Comparison of ENCODE assay signal across 30 cellular contexts in the genomic region with DNA sequence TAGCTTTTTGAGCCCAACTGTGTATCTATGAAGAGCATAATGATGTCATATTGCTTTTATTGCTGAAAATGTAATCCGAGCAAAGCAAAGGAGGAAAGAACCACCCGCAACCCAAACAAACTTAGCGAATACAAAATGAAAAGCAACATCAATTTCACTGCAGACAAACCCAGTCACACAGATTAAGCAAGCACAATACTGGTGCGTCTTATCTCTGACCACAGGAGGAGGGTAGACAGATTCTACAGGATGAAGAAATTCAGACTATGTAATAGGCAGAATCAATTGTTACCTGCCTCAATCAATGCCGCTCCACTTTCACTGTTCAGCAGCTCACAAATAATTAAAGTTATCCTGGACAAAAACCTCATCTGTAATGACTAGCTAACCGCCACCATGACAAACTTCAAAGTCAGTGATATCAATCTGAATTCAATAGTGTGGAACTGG.
"Had no signal": no experiment of that assay in that cellular context is flagged by ENCODE, and none has a peak within 500 bp of the region (broad histone marks: within the 10 kb centered on the region; RNA-seq: fewer than 3 reads in every experiment).

No MANE protein-coding gene starts in this region.

- H3K4me1 Mint-ChIP-seq: activated CD4-positive, alpha-beta T cell treated with anti-CD3 and anti-CD28 coated beads for 36 hours; activated CD8-positive, alpha-beta memory T cell treated with anti-CD3 and anti-CD28 coated beads, Interleukin-2, amount 10 ng/mL, durations not matched to agents 7 days and 5 days; stimulated activated memory B cell treated with anti-CD40 and anti-IgM and Interleukin-4, amounts not matched to agents 10 μg/mL and 1 μg/mL and 100 μg/mL, for 72 hours; stimulated activated naive CD8-positive, alpha-beta T cell treated with anti-CD3 and anti-CD28 coated beads, Interleukin-15, amount 100 ng/mL, for 72 hours had no signal

- H3K36me3 Mint-ChIP-seq: activated naive CD4-positive, alpha-beta T cell treated with anti-CD3 and anti-CD28 coated beads, Interleukin-2, amount 50 U/mL, for 72 hours had no signal

- H3K79me2 ChIP-seq: hepatocyte had no signal

- H3K9me3 Mint-ChIP-seq: activated naive CD4-positive, alpha-beta T cell treated with anti-CD3 and anti-CD28 coated beads, Interleukin-2, amount 50 U/mL, for 72 hours; natural killer cell treated with Interleukin-12 subunit alpha and Interleukin-12 subunit beta and Interleukin-15 and Interleukin-18, amount 100 ng/mL, for 72 hours; stimulated activated memory B cell treated with anti-CD40 and anti-IgM and Interleukin-4, amounts not matched to agents 10 μg/mL and 1 μg/mL and 100 μg/mL, for 72 hours; stimulated activated naive CD8-positive, alpha-beta T cell treated with anti-CD3 and anti-CD28 coated beads, Interleukin-15, amount 100 ng/mL, for 72 hours had no signal

- H2AFZ ChIP-seq: hepatocyte had no signal

- FAIRE-seq: keratinocyte had no signal

- H3K4me3 Mint-ChIP-seq: activated CD4-positive, alpha-beta T cell treated with anti-CD3 and anti-CD28 coated beads for 36 hours; activated CD8-positive, alpha-beta memory T cell treated with anti-CD3 and anti-CD28 coated beads, Interleukin-2, amount 10 ng/mL, durations not matched to agents 7 days and 5 days; activated CD8-positive, alpha-beta T cell treated with anti-CD3 and anti-CD28 coated beads, Interleukin-2, amount 10 ng/mL, durations not matched to agents 7 days and 5 days; natural killer cell treated with Interleukin-12 subunit alpha and Interleukin-12 subunit beta and Interleukin-15 and Interleukin-18, amount 100 ng/mL, for 72 hours; stimulated activated memory B cell treated with anti-CD40 and anti-IgM and Interleukin-4, amounts not matched to agents 10 μg/mL and 1 μg/mL and 100 μg/mL, for 72 hours; stimulated activated naive CD8-positive, alpha-beta T cell treated with anti-CD3 and anti-CD28 coated beads, Interleukin-15, amount 100 ng/mL, for 72 hours had no signal

- DNase-seq: activated CD4-positive, alpha-beta T cell treated with anti-CD3 and anti-CD28 coated beads for 36 hours; activated CD4-positive, CD25-positive, alpha-beta regulatory T cell; activated CD8-positive, alpha-beta memory T cell treated with anti-CD3 and anti-CD28 coated beads, Interleukin-2, amount 10 ng/mL, durations not matched to agents 7 days and 5 days; activated CD8-positive, alpha-beta T cell treated with anti-CD3 and anti-CD28 coated beads, Interleukin-2, amount 10 ng/mL, durations not matched to agents 7 days and 5 days; activated naive CD4-positive, alpha-beta T cell; activated T-cell treated with anti-CD3 and anti-CD28 coated beads, Interleukin-2, amount 50 U/mL, for 48 hours; anterior cingulate cortex; body of pancreas; cortex of kidney; foreskin melanocyte; left cardiac atrium; left ventricle myocardium superior; mucosa of descending colon; stimulated activated CD4-positive, alpha-beta T cell treated with anti-CD3 and anti-CD28 coated beads, Interleukin-1b, Interleukin-23, amount 100 ng/mL, for 48 hours; stimulated activated CD4-positive, alpha-beta T cell treated with anti-CD3 and anti-CD28 coated beads, Interleukin-4, amount 100 ng/mL, for 4 hours; stimulated activated CD8-positive, alpha-beta memory T cell treated with anti-CD3 and anti-CD28 coated beads, Interleukin-4, amount 100 ng/mL, for 48 hours; stimulated activated naive CD8-positive, alpha-beta T cell treated with anti-CD3 and anti-CD28 coated beads, Interleukin-15, amount 100 ng/mL, for 72 hours; substantia nigra; T-helper 2 cell; upper lobe of left lung had no signal

- H3K27me3 ChIP-seq: body of pancreas, esophagus muscularis mucosa, hepatocyte, neutrophil, upper lobe of left lung, vagina had no signal

- H3K4me1 ChIP-seq: esophagus muscularis mucosa, upper lobe of left lung, vagina had no signal

- H3K4me3 ChIP-seq: body of pancreas, esophagus muscularis mucosa, hepatocyte, mucosa of descending colon, smooth muscle cell, upper lobe of left lung, vagina had no signal

- H3K27ac Mint-ChIP-seq: activated CD4-positive, alpha-beta T cell treated with anti-CD3 and anti-CD28 coated beads for 36 hours; activated CD8-positive, alpha-beta memory T cell treated with anti-CD3 and anti-CD28 coated beads, Interleukin-2, amount 10 ng/mL, durations not matched to agents 7 days and 5 days; activated CD8-positive, alpha-beta T cell treated with anti-CD3 and anti-CD28 coated beads, Interleukin-2, amount 10 ng/mL, durations not matched to agents 7 days and 5 days; activated naive CD4-positive, alpha-beta T cell treated with anti-CD3 and anti-CD28 coated beads, Interleukin-2, amount 50 U/mL, for 72 hours; natural killer cell treated with Interleukin-12 subunit alpha and Interleukin-12 subunit beta and Interleukin-15 and Interleukin-18, amount 100 ng/mL, for 72 hours; progenitor cell of endocrine pancreas; stimulated activated memory B cell treated with anti-CD40 and anti-IgM and Interleukin-4, amounts not matched to agents 10 μg/mL and 1 μg/mL and 100 μg/mL, for 72 hours; stimulated activated naive CD8-positive, alpha-beta T cell treated with anti-CD3 and anti-CD28 coated beads, Interleukin-15, amount 100 ng/mL, for 72 hours had no signal

- H3K36me3 ChIP-seq: neutrophil, upper lobe of left lung, vagina had no signal

- H3K9me3 ChIP-seq: body of pancreas, esophagus muscularis mucosa, mucosa of descending colon, neutrophil, upper lobe of left lung, vagina had no signal

- ATAC-seq: activated CD4-positive, alpha-beta T cell treated with anti-CD3 and anti-CD28 coated beads for 36 hours; activated CD8-positive, alpha-beta memory T cell treated with anti-CD3 and anti-CD28 coated beads, Interleukin-2, amount 10 ng/mL, durations not matched to agents 7 days and 5 days; activated CD8-positive, alpha-beta T cell treated with anti-CD3 and anti-CD28 coated beads, Interleukin-2, amount 10 ng/mL, durations not matched to agents 7 days and 5 days; activated naive CD4-positive, alpha-beta T cell treated with anti-CD3 and anti-CD28 coated beads, Interleukin-2, amount 50 U/mL, for 72 hours; body of pancreas; left cardiac atrium; left ventricle myocardium superior; mucosa of descending colon; natural killer cell treated with Interleukin-12 subunit alpha and Interleukin-12 subunit beta and Interleukin-15 and Interleukin-18, amount 100 ng/mL, for 72 hours; stimulated activated memory B cell treated with anti-CD40 and anti-IgM and Interleukin-4, amounts not matched to agents 10 μg/mL and 1 μg/mL and 100 μg/mL, for 72 hours; stimulated activated naive CD8-positive, alpha-beta T cell treated with anti-CD3 and anti-CD28 coated beads, Interleukin-15, amount 100 ng/mL, for 72 hours had no signal

- H3K4me2 ChIP-seq: hepatocyte, smooth muscle cell had no signal

- H3K27me3 Mint-ChIP-seq: activated CD4-positive, alpha-beta T cell treated with anti-CD3 and anti-CD28 coated beads for 36 hours; activated CD8-positive, alpha-beta memory T cell treated with anti-CD3 and anti-CD28 coated beads, Interleukin-2, amount 10 ng/mL, durations not matched to agents 7 days and 5 days; natural killer cell treated with Interleukin-12 subunit alpha and Interleukin-12 subunit beta and Interleukin-15 and Interleukin-18, amount 100 ng/mL, for 72 hours; progenitor cell of endocrine pancreas; stimulated activated memory B cell treated with anti-CD40 and anti-IgM and Interleukin-4, amounts not matched to agents 10 μg/mL and 1 μg/mL and 100 μg/mL, for 72 hours; stimulated activated naive CD8-positive, alpha-beta T cell treated with anti-CD3 and anti-CD28 coated beads, Interleukin-15, amount 100 ng/mL, for 72 hours had no signal

- H3K27ac ChIP-seq: body of pancreas, esophagus muscularis mucosa, hepatocyte, neutrophil, upper lobe of left lung, vagina had no signal
